Comparison of ENCODE assay signal across 8 cellular contexts in the genomic region with DNA sequence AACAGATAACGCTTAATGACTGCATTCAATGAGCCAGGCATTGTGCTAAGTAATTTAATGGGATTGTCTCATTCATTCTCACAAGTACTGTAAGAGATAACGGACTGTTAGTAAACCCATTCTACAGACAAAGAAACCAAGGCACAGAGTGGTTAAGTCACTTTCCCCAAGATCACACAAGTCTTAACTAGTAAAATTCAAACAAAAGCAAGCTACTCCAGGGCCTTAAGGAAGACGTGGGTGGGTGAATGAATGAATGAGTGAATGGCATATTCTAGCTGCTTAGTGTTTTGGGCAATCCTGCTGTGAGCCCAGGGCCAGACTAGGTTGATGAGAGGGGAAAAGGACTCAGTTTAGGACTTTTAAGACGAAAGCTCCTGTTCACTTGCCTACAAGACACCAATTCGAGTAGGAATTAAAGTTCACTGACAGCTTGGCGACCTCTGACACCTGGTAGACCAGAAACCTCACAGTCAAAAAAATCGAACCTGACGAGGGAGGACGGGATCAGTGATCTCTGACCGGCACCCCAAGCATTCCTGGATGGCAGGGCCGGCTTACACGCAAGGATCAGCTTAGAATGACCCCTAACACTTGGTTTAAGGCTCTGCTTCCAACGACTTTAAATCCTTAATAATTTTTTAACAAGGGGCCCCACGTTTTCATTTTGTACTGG. TPM values are rescaled to one million over a fixed set of nuclear protein-coding genes. Genes with fewer than 3 reads are reported as not detected.
A peak's percentile ranks its signal among the peaks of the same experiment; 100 is the strongest.
DNase-seq lines count a peak whose midpoint lies in the region; ATAC-seq and TF ChIP-seq lines count a peak whose summit lies in the region.

No MANE protein-coding gene starts in this region.

- ATAC-seq in GM18907 (IDR thresholded peaks at IDR 0.05; ENCODE audit: unreplicated experiment) (no peak), HG02938 (IDR thresholded peaks at IDR 0.05; ENCODE audit: unreplicated experiment) (no peak), GM19467 (IDR thresholded peaks at IDR 0.05; ENCODE audit: unreplicated experiment) (no peak)

- H3K4me1 ChIP-seq in endodermal cell (ENCODE audit: control insufficient read depth, insufficient read depth, low read length): no peaks in the 10 kb centered on the region
- peaks cover 15% of the 10 kb centered on the region for H3K4me1 ChIP-seq in ovary (ENCODE audit: insufficient read depth)

- WGBS in endodermal cell (ENCODE audit: insufficient coverage in 1 of 2, insufficient read length in 1 of 2), 2 experiments: 8 to 11% methylated on average over 13 to 14 of the region's 14 CpGs
- 9 to 11% (median 10%) methylated on average over 14 of the region's 14 CpGs for WGBS in ovary, 3 donors

- peak overlapping the region; percentile 98 for H3K27ac Mint-ChIP-seq in endodermal cell

- H3K36me3 Mint-ChIP-seq in endodermal cell (ENCODE audit: low read depth): peaks cover 9% of the 10 kb centered on the region

- no peak for TF ChIP-seq POLR2A in ovary (IDR thresholded peaks at IDR 0.05)

- H3K4me3 Mint-ChIP-seq in endodermal cell: peak overlapping the region; percentile 94

- H3K4me1 Mint-ChIP-seq in endodermal cell: peaks cover 16% of the 10 kb centered on the region

- peak overlapping the region; percentile 99 for H3K27ac ChIP-seq in endodermal cell (ENCODE audit: low read depth, low read length)
- peak overlapping the region in 1 of 2 donors; percentile 93 for H3K27ac ChIP-seq in ovary

- no peaks in the 10 kb centered on the region for H3K9me3 ChIP-seq in endodermal cell (ENCODE audit: control insufficient read depth, low read length)
- H3K9me3 ChIP-seq in ovary: no peaks in the 10 kb centered on the region

- no peak for TF ChIP-seq CTCF in GM12864 (IDR thresholded peaks at IDR 0.05; ENCODE audit: low read depth, low read length, missing control alignments)
- TF ChIP-seq CTCF in endodermal cell (conservative IDR thresholded peaks at IDR 0.05): no peak
- TF ChIP-seq CTCF in ovary (IDR thresholded peaks at IDR 0.05): no peak

- no peak for TF ChIP-seq EP300 in ovary (IDR thresholded peaks at IDR 0.05)

- H3K9ac ChIP-seq in endodermal cell (ENCODE audit: extremely low read depth, low read length, poor library complexity, severe bottlenecking): peak overlapping the region; percentile 91

- H3K9me3 Mint-ChIP-seq in endodermal cell: no peaks in the 10 kb centered on the region

- H3K36me3 ChIP-seq in endodermal cell (ENCODE audit: control insufficient read depth, insufficient read depth, low read length) (peaks cover 15% of the 10 kb centered on the region), ovary (no peaks in the 10 kb centered on the region)

- H3K27me3 Mint-ChIP-seq in endodermal cell (ENCODE audit: insufficient read depth): no peaks in the 10 kb centered on the region

- H3K4me3 ChIP-seq in GM12864 (ENCODE audit: low read depth, low read length) (peak overlapping the region; percentile 87), endodermal cell (ENCODE audit: low read length) (peak overlapping the region; percentile 99), ovary (peak overlapping the region; percentile 80)

- intact Hi-C loops in ovary (cut with DNase I): loop anchor here in 1 of 4 donors (5.0 kb wide), 1 partner anchor 407 kb away; no protein-coding TSS in a partner anchor

- DNase-seq in GM12864 (ENCODE audit: low read depth): no peak
- DNase-seq in OCI-M1 (lab: John Stamatoyannopoulos, UW): peak; percentile 41
- DNase-seq in endodermal cell: peak; percentile 61
- no peak for DNase-seq in ovary
- DNase-seq in NCI-H1048 (lab: John Stamatoyannopoulos, UW): no peak

- no peaks in the 10 kb centered on the region for H3K27me3 ChIP-seq in endodermal cell (ENCODE audit: control insufficient read depth, insufficient read depth, low read length, poor library complexity, severe bottlenecking)
- no peaks in the 10 kb centered on the region for H3K27me3 ChIP-seq in ovary

RNA-seq across cellular contexts. Expression of gene EMC1, which starts 0.6 kb away (rescaled TPM):
- total RNA-seq in endodermal cell (10 to 100 TPM; 59.0 to 67.5 TPM), ovary (10 to 100 TPM; 22.5 to 53.9 (median 34.4) TPM)
- polyA plus RNA-seq in endodermal cell (2013, experiment 1 of 2): 45.9 TPM
- 38.7 TPM for polyA plus RNA-seq in endodermal cell (2013, experiment 2 of 2)
- 10 to 100 TPM; 15.0 to 36.7 TPM for polyA plus RNA-seq in ovary

RNA-seq across cellular contexts. Expression of gene MRTO4, which starts 0.8 kb away (rescaled TPM):
- 10 to 100 TPM; 37.7 to 44.5 TPM for total RNA-seq in endodermal cell
- 29.7 TPM for polyA plus RNA-seq in endodermal cell (2013, experiment 1 of 2)
- 27.2 TPM for polyA plus RNA-seq in endodermal cell (2013, experiment 2 of 2)
- 10 to 100 TPM; 14.3 to 49.1 (median 29.9) TPM for total RNA-seq in ovary
- polyA plus RNA-seq in ovary: 10 to 100 TPM; 23.2 to 25.3 TPM

RNA-seq across cellular contexts. Expression of gene AKR7A3, which starts 37.8 kb away (rescaled TPM):
- total RNA-seq in endodermal cell (1 to 10 TPM in 1 of 2 donors, under 1 TPM in 1; 0.92 to 2.0 TPM), ovary (1 to 10 TPM; 1.7 to 3.5 (median 2.0) TPM)
- polyA plus RNA-seq in endodermal cell (2013, experiment 1 of 2): 0.85 TPM
- polyA plus RNA-seq in endodermal cell (2013, experiment 2 of 2): 1.2 TPM
- under 1 TPM; 0.23 to 0.96 TPM for polyA plus RNA-seq in ovary

RNA-seq across cellular contexts. Expression of gene UBR4, which starts 40.7 kb away (rescaled TPM):
- 100 to 1,000 TPM; 148 to 151 TPM for total RNA-seq in endodermal cell
- polyA plus RNA-seq in endodermal cell (2013, experiment 1 of 2): 97.7 TPM
- 88.6 TPM for polyA plus RNA-seq in endodermal cell (2013, experiment 2 of 2)
- total RNA-seq in ovary: 100 to 1,000 TPM in 5 of 7 donors, 10 to 100 TPM in 2; 86.7 to 139 (median 120) TPM
- polyA plus RNA-seq in ovary: 100 to 1,000 TPM in 1 of 2 donors, 10 to 100 TPM in 1; 78.7 to 118 TPM

Comparison
In these comparisons a context has a peak if more than half of its experiments do, and no peak if none do; other contexts are left out.
1. DNase-seq: peak in OCI-M1 (single experiment) and endodermal cell (single experiment); none in GM12864 (single experiment), ovary (0 of 5) and NCI-H1048 (single experiment).
2. Peak in every context shown above with its lines, with median percentiles within 50 percentile points of each other: H3K4me3 ChIP-seq.